In genomic region chr20:3686867-3687321, GRCh38 we compare ENCODE assay signal across 10 cellular contexts. TPM values are rescaled to one million over a fixed set of nuclear protein-coding genes. Genes with fewer than 3 reads are reported as not detected.
DNase-seq lines count a peak whose midpoint lies in the region; ATAC-seq and TF ChIP-seq lines count a peak whose summit lies in the region.
"Had no signal": no experiment of that assay in that cellular context is flagged by ENCODE, and none has a peak within 500 bp of the region (broad histone marks: within the 10 kb centered on the region; RNA-seq: fewer than 3 reads in every experiment).

No MANE protein-coding gene starts in this region.

- H3K79me2 ChIP-seq in OCI-LY7 (ENCODE audit: insufficient read depth, low read depth, low read length) = no peaks in the 10 kb centered on the region

- H3K36me3 ChIP-seq in OCI-LY7 (ENCODE audit: insufficient read depth, low read length) = no peaks in the 10 kb centered on the region

- H3K27ac ChIP-seq in OCI-LY7 (ENCODE audit: low read depth, low read length, poor library complexity, severe bottlenecking) = no peak overlapping the region

- no peak overlapping the region for H3K4me3 ChIP-seq in OCI-LY7 (ENCODE audit: low read depth, low read length, poor library complexity, severe bottlenecking)

- H3K9me2 ChIP-seq in OCI-LY7 (ENCODE audit: insufficient read depth, low read length) = no peaks in the 10 kb centered on the region

- H3K27ac Mint-ChIP-seq in activated T-cell treated with anti-CD3 and anti-CD28 coated beads, Interleukin-2, amount 50 U/mL, for 24 hours = no peak overlapping the region
- no peak overlapping the region for H3K27ac Mint-ChIP-seq in osteocyte (ENCODE audit: unreplicated experiment)

- BruUV-seq in OCI-LY7 (replicated peaks; lab: Mats Ljungman, UMichigan) = no TSS peak

- H3K9me3 ChIP-seq in OCI-LY7 (ENCODE audit: low read length) = no peaks in the 10 kb centered on the region

- H3K4me3 Mint-ChIP-seq in activated T-cell treated with anti-CD3 and anti-CD28 coated beads, Interleukin-2, amount 50 U/mL, for 24 hours = no peak overlapping the region
- no peak overlapping the region for H3K4me3 Mint-ChIP-seq in osteocyte (ENCODE audit: unreplicated experiment)

- H2AFZ ChIP-seq in OCI-LY7 (ENCODE audit: low read length) = no peak overlapping the region

- TF ChIP-seq CTCF in osteocyte (IDR thresholded peaks at IDR 0.05) (no peak), OCI-LY7 (conservative IDR thresholded peaks at IDR 0.05; ENCODE audit: low read length) (no peak)

- H3K36me3 Mint-ChIP-seq in activated T-cell treated with anti-CD3 and anti-CD28 coated beads, Interleukin-2, amount 50 U/mL, for 24 hours (ENCODE audit: low read depth) = no peaks in the 10 kb centered on the region
- H3K36me3 Mint-ChIP-seq in osteocyte (ENCODE audit: unreplicated experiment) = no peaks in the 10 kb centered on the region

- H3K4me1 ChIP-seq in OCI-LY7 (ENCODE audit: insufficient read depth, low read length, poor library complexity, severe bottlenecking) = no peaks in the 10 kb centered on the region

- DNase-seq in C1 segment of cervical spinal cord (lab: John Stamatoyannopoulos, UW) (peak in 10 of 14 donors; percentile 8 to 70 (median 31)), T1000 (lab: John Stamatoyannopoulos, UW) (peak; percentile 42), globus pallidus (ENCODE audit: low spot score) (peak; percentile 73), pons (ENCODE audit: low spot score) (peak; percentile 70), osteocyte (ENCODE audit: extremely low spot score, unreplicated experiment) (no peak), OCI-LY7 (ENCODE audit: low spot score) (no peak)
- no peak for DNase-seq in activated T-cell treated with anti-CD3 and anti-CD28 coated beads, Interleukin-2, amount 50 U/mL, for 24 hours
- DNase-seq: activated CD4-positive, alpha-beta T cell treated with anti-CD3 and anti-CD28 coated beads for 1 hour had no signal

- H3K4me2 ChIP-seq in OCI-LY7 (ENCODE audit: low read length) = no peak overlapping the region

- intact Hi-C loops in OCI-LY7 (cut with micrococcal nuclease; ENCODE audit: unreplicated experiment) = no loop called here

- no peak for ATAC-seq in HG02973 (IDR thresholded peaks at IDR 0.05; ENCODE audit: unreplicated experiment)

- POLR2A ChIA-PET in OCI-LY7 (lab: Charles Lee) = no interaction called here

- no peaks in the 10 kb centered on the region for H4K20me1 ChIP-seq in OCI-LY7 (ENCODE audit: insufficient read depth, low read length)

- peaks cover 31% of the 10 kb centered on the region for H3K27me3 Mint-ChIP-seq in activated T-cell treated with anti-CD3 and anti-CD28 coated beads, Interleukin-2, amount 50 U/mL, for 24 hours
- no peaks in the 10 kb centered on the region for H3K27me3 Mint-ChIP-seq in osteocyte (ENCODE audit: unreplicated experiment)

- CTCF ChIA-PET in OCI-LY7 (lab: Charles Lee; ENCODE audit: unreplicated experiment) = no interaction called here

- H3K9me3 Mint-ChIP-seq in activated T-cell treated with anti-CD3 and anti-CD28 coated beads, Interleukin-2, amount 50 U/mL, for 24 hours = no peaks in the 10 kb centered on the region
- H3K9me3 Mint-ChIP-seq in osteocyte (ENCODE audit: unreplicated experiment) = no peaks in the 10 kb centered on the region

- no peaks in the 10 kb centered on the region for H3K4me1 Mint-ChIP-seq in activated T-cell treated with anti-CD3 and anti-CD28 coated beads, Interleukin-2, amount 50 U/mL, for 24 hours (ENCODE audit: low read depth)
- H3K4me1 Mint-ChIP-seq in osteocyte (ENCODE audit: unreplicated experiment) = peaks cover 5% of the 10 kb centered on the region

RNA-seq across cellular contexts. Expression of gene ADAM33, which starts 5.1 kb away (rescaled TPM):
- total RNA-seq in osteocyte (32.0 and 34.7 TPM in 2 replicates), OCI-LY7 (2022) (not detected in 2 replicates)
- not detected in 2 replicates for total RNA-seq in OCI-LY7 (2014; rRNA removed; shearing (Covaris generic))

RNA-seq across cellular contexts. Expression of gene GFRA4, which starts 23.7 kb away (rescaled TPM):
- total RNA-seq in osteocyte (not detected in 2 replicates), OCI-LY7 (2022) (not detected in 2 replicates)
- not detected in 2 replicates for total RNA-seq in OCI-LY7 (2014; rRNA removed; shearing (Covaris generic))
- total RNA-seq: liver had no signal

RNA-seq across cellular contexts. Expression of gene SIGLEC1, which starts 25.5 kb away (rescaled TPM):
- total RNA-seq in osteocyte = 0.21 TPM in 2 replicates
- not detected in 2 replicates for total RNA-seq in OCI-LY7 (2014; rRNA removed; shearing (Covaris generic))
- total RNA-seq in OCI-LY7 (2022) = 0.11 TPM in 1 of 2 replicates, not detected in the other

RNA-seq across cellular contexts. Expression of gene HSPA12B, which starts 45.6 kb away (rescaled TPM):
- total RNA-seq in osteocyte (not detected in 2 replicates), OCI-LY7 (2022) (not detected in 2 replicates)
- total RNA-seq in OCI-LY7 (2014; rRNA removed; shearing (Covaris generic)) = not detected in 2 replicates

Comparison
In these comparisons a context has a peak if more than half of its experiments do, and no peak if none do; other contexts are left out.
1. DNase-seq: peak in C1 segment of cervical spinal cord (10 of 14), T1000 (single experiment), globus pallidus (single experiment) and pons (single experiment); none in activated T-cell treated with anti-CD3 and anti-CD28 coated beads, Interleukin-2, amount 50 U/mL, for 24 hours (single experiment), osteocyte (single experiment) and OCI-LY7 (single experiment).
2. RNA of gene ADAM33, which starts 5.1 kb away (total RNA-seq): 32.0 to 34.7 TPM in osteocyte; not detected in OCI-LY7; every median in the first group is over 10 times any median in the second.